In genomic region chr20:24995741-24996448, GRCh38 we compare ENCODE assay signal across 13 cellular contexts. TPM values are rescaled to one million over a fixed set of nuclear protein-coding genes. Genes with fewer than 3 reads are reported as not detected.
DNase-seq lines count a peak whose midpoint lies in the region; ATAC-seq and TF ChIP-seq lines count a peak whose summit lies in the region.
"Had no signal": no experiment of that assay in that cellular context is flagged by ENCODE, and none has a peak within 500 bp of the region (broad histone marks: within the 10 kb centered on the region; RNA-seq: fewer than 3 reads in every experiment).

No MANE protein-coding gene starts in this region.

- H3K27me3 ChIP-seq in SK-N-SH (ENCODE audit: insufficient read depth) (no peaks in the 10 kb centered on the region; the same call in 1 of the 2 replicates), suprapubic skin (no peaks in the 10 kb centered on the region)
- H3K27me3 ChIP-seq: hepatocyte, tibial nerve had no signal

- peak; percentile 33 for DNase-seq in activated CD8-positive, alpha-beta memory T cell treated with anti-CD3 and anti-CD28 coated beads for 24 hours
- DNase-seq in activated CD8-positive, alpha-beta memory T cell treated with anti-CD3 and anti-CD28 coated beads, Interleukin-2, amount 50 U/mL, for 4 hours: no peak
- DNase-seq in SK-N-SH (no peak), fibroblast of pulmonary artery (ENCODE audit: low read depth) (peak; percentile 13), suprapubic skin (ENCODE audit: low spot score in 2 of 2) (peak; percentile 40 to 53), putamen (ENCODE audit: low spot score) (no peak), NCI-H2029 (lab: John Stamatoyannopoulos, UW) (no peak)
- DNase-seq: ACHN, lower lobe of right lung, NCI-H446 had no signal

- no peaks in the 10 kb centered on the region for H4K20me1 ChIP-seq in SK-N-SH (ENCODE audit: insufficient read depth)

- CTCF ChIA-PET in SK-N-SH (lab: Yijun Ruan, JAX): interaction anchor here (0.6 to 4.7 kb wide), 22 partner anchors 8 to 401 kb away, joined by 3 to 48 read pairs (median 4); partner anchors contain the start of gene PYGB

- no peak for TF ChIP-seq CTCF in SK-N-SH (IDR thresholded peaks at IDR 0.05)
- no peak for TF ChIP-seq CTCF in fibroblast of pulmonary artery (IDR thresholded peaks at IDR 0.05; ENCODE audit: low read length, missing control alignments)
- no peak for TF ChIP-seq CTCF in suprapubic skin (IDR thresholded peaks at IDR 0.05)

- H3K9me3 ChIP-seq in SK-N-SH (no peaks in the 10 kb centered on the region), suprapubic skin (no peaks in the 10 kb centered on the region)
- H3K9me3 ChIP-seq: lower lobe of right lung, tibial nerve had no signal

- no peak overlapping the region for H3K27ac ChIP-seq in SK-N-SH (ENCODE audit: low read depth in 2 of 2, low read length in 1 of 2)
- no peak overlapping the region for H3K27ac ChIP-seq in suprapubic skin
- H3K27ac ChIP-seq: hepatocyte, lower lobe of right lung had no signal

- peaks cover 11% of the 10 kb centered on the region for H3F3A ChIP-seq in SK-N-SH (replicated peaks; ENCODE audit: insufficient read depth)

- no peaks in the 10 kb centered on the region for H3K36me3 ChIP-seq in SK-N-SH (replicated peaks in 1 of 2; ENCODE audit: control insufficient read depth in 1 of 2, insufficient read depth in 2 of 2, low read length in 1 of 2)
- no peaks in the 10 kb centered on the region for H3K36me3 ChIP-seq in suprapubic skin
- H3K36me3 ChIP-seq: lower lobe of right lung, tibial nerve had no signal

- no peak for TF ChIP-seq POLR2A in suprapubic skin (IDR thresholded peaks at IDR 0.05)

- no peaks in the 10 kb centered on the region for H3K9me2 ChIP-seq in SK-N-SH

- H3K4me1 ChIP-seq in SK-N-SH (ENCODE audit: control insufficient read depth in 1 of 2, insufficient read depth in 2 of 2, low read depth in 1 of 2, low read length in 1 of 2) (peaks cover 13 to 19% of the 10 kb centered on the region in 2 experiments), suprapubic skin (peaks cover 86% of the 10 kb centered on the region)

- ATAC-seq in GM21367 (IDR thresholded peaks at IDR 0.05; ENCODE audit: unreplicated experiment): no peak
- ATAC-seq: lower lobe of right lung had no signal

- H3K4me3 ChIP-seq in SK-N-SH (ENCODE audit: low read depth in 2 of 2, low read length in 1 of 2) (no peak overlapping the region), fibroblast of pulmonary artery (replicated peaks; ENCODE audit: low read depth, low read length) (no peak overlapping the region), suprapubic skin (no peak overlapping the region)
- H3K4me3 ChIP-seq: hepatocyte, lower lobe of right lung had no signal

- H3K79me2 ChIP-seq in SK-N-SH (ENCODE audit: insufficient read depth): peaks cover 13% of the 10 kb centered on the region; the same call in 1 of the 2 replicates

- no peak for TF ChIP-seq RAD21 in SK-N-SH (IDR thresholded peaks at IDR 0.05; ENCODE audit: low read length)

- POLR2A ChIA-PET in SK-N-SH (lab: Yijun Ruan, JAX): no interaction called here

- 0 out of 2 replicates have a peak overlapping the region, but pooled peaks have one; percentile 18 for H3K4me2 ChIP-seq in SK-N-SH

- TF ChIP-seq EP300 in SK-N-SH (IDR thresholded peaks at IDR 0.05; ENCODE audit: borderline replicate concordance in 1 of 2, low read depth in 1 of 2, low read length in 1 of 2) (no peak), suprapubic skin (IDR thresholded peaks at IDR 0.05) (no peak)

- H3K9ac ChIP-seq in SK-N-SH: no peak overlapping the region

- no peak overlapping the region for H2AFZ ChIP-seq in SK-N-SH (ENCODE audit: low read depth)
- H2AFZ ChIP-seq: hepatocyte had no signal

- WGBS in SK-N-SH (ENCODE audit: low lambda C conversion rate): 76% methylated on average over 9 of the region's 9 CpGs
- 74% methylated on average over 7 of the region's 9 CpGs for WGBS in suprapubic skin

TF ChIP-seq in SK-N-SH, 30 proteins besides CTCF, POLR2A, EP300 and RAD21:
- TF ChIP-seq RXRA (IDR thresholded peaks at IDR 0.05; ENCODE audit: borderline replicate concordance, low read depth) (no peak), PBX3 (IDR thresholded peaks at IDR 0.05) (peak; percentile 87), NFIC (IDR thresholded peaks at IDR 0.05; ENCODE audit: borderline replicate concordance) (peak; percentile 58; the same call in 1 of the 2 replicates), JUND (IDR thresholded peaks at IDR 0.05) (peak; percentile 52), FOSL2 (IDR thresholded peaks at IDR 0.05; ENCODE audit: borderline replicate concordance, low read depth) (peak; percentile 43; the same call in 1 of the 2 replicates), TCF12 (IDR thresholded peaks at IDR 0.05) (peak; percentile 90)

RNA-seq across cellular contexts. Expression of gene APMAP, which starts 3.3 kb away (rescaled TPM):
- polyA plus RNA-seq in SK-N-SH (2012; rRNA removed): 107 and 115 TPM in 2 replicates
- polyA plus RNA-seq in SK-N-SH (2012; cell fraction: cytosol; rRNA removed): 123 and 130 TPM in 2 replicates
- polyA plus RNA-seq in SK-N-SH (2012; cell fraction: nucleus; rRNA removed): 81.8 and 94.1 TPM in 2 replicates
- 10 to 100 TPM; 61.8 to 89.3 (median 69.9) TPM for total RNA-seq in suprapubic skin

RNA-seq across cellular contexts. Expression of gene CST7, which starts 46.8 kb away (rescaled TPM):
- 0.07 and 0.08 TPM in 2 replicates for polyA plus RNA-seq in SK-N-SH (2012; rRNA removed)
- 0.05 TPM in 1 of 2 replicates, not detected in the other for polyA plus RNA-seq in SK-N-SH (2012; cell fraction: cytosol; rRNA removed)
- not detected in 2 replicates for polyA plus RNA-seq in SK-N-SH (2012; cell fraction: nucleus; rRNA removed)
- 1 to 10 TPM in 2 of 4 donors, under 1 TPM in 1, not detected in 1; 0.97 to 4.1 (median 2.7) TPM for total RNA-seq in suprapubic skin
- total RNA-seq: hepatocyte had no signal
- polyA plus RNA-seq: hepatocyte had no signal

Comparison
In these comparisons a context has a peak if more than half of its experiments do, and no peak if none do; other contexts are left out.
1. DNase-seq: peak in activated CD8-positive, alpha-beta memory T cell treated with anti-CD3 and anti-CD28 coated beads for 24 hours (single experiment), fibroblast of pulmonary artery (single experiment) and suprapubic skin (2 of 2); none in activated CD8-positive, alpha-beta memory T cell treated with anti-CD3 and anti-CD28 coated beads, Interleukin-2, amount 50 U/mL, for 4 hours (single experiment), SK-N-SH (single experiment), putamen (single experiment) and NCI-H2029 (single experiment).